29 cellular contexts compared by ENCODE assay signal in the genomic region with DNA sequence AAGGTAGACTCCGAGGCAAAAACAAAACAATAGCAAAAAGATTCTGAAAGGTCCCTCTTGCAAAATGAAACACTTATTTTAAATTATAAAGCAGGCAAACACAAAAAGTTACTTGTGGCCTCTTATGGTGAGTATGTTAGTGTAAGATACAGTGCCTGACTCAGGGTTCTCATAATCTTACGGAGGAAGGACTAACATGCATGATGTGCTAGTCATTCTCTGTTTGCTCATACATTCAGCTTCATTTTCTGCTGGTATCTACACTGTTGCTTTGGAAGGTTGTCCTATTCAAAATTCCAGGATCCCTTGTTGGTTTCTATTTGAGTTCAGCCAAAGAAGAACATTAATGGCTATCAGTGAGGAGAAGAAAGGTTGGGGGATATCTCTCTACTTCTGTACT.
A peak's percentile ranks its signal among the peaks of the same experiment; 100 is the strongest.
DNase-seq lines count a peak whose midpoint lies in the region; FAIRE-seq and TF ChIP-seq lines count a peak whose summit lies in the region.
"Had no signal": no experiment of that assay in that cellular context is flagged by ENCODE, and none has a peak within 500 bp of the region (broad histone marks: within the 10 kb centered on the region; RNA-seq: fewer than 3 reads in every experiment).

No MANE protein-coding gene starts in this region.

- peak overlapping the region; percentile 61 for H3K27ac ChIP-seq in astrocyte (ENCODE audit: low read depth, low read length)
- no peak overlapping the region for H3K27ac ChIP-seq in smooth muscle cell (ENCODE audit: low read depth)
- H3K27ac ChIP-seq in spleen: no peak overlapping the region
- H3K27ac ChIP-seq: RWPE1 had no signal

- no peaks in the 10 kb centered on the region for H3K4me1 Mint-ChIP-seq in astrocyte (ENCODE audit: low read depth, unreplicated experiment)
- H3K4me1 Mint-ChIP-seq: CD4-positive, alpha-beta memory T cell; GM23338 had no signal

- H3K4me2 ChIP-seq in astrocyte (ENCODE audit: low read length): peak overlapping the region; percentile 15
- H3K4me2 ChIP-seq in smooth muscle cell: no peak overlapping the region
- H3K4me2 ChIP-seq: GM23338, SK-N-SH had no signal

- no peak overlapping the region for H3K4me3 ChIP-seq in astrocyte (ENCODE audit: insufficient read depth, low read depth, low read length)
- H3K4me3 ChIP-seq in smooth muscle cell: no peak overlapping the region
- no peak overlapping the region for H3K4me3 ChIP-seq in spleen
- H3K4me3 ChIP-seq: BLaER1 treated with 17β-estradiol and CSF1 and Interleukin-3, amounts not matched to agents 10 nM and 100 nM; GM23338 had no signal

- H3K27ac Mint-ChIP-seq in astrocyte (ENCODE audit: unreplicated experiment): no peak overlapping the region
- H3K27ac Mint-ChIP-seq: CD4-positive, alpha-beta memory T cell; GM23338 had no signal

- no peak for FAIRE-seq in astrocyte (lab: Jason Lieb, UNC)
- FAIRE-seq: A204.1, GM12891 had no signal

- WGBS in smooth muscle cell (ENCODE audit: low lambda C conversion rate): 75% methylated on average over 2 of the region's 2 CpGs
- WGBS in spleen, 5 donors: 68 to 93% (median 74%) methylated on average over 2 of the region's 2 CpGs

- H3K27me3 ChIP-seq in astrocyte (ENCODE audit: insufficient read depth, low read length) (no peaks in the 10 kb centered on the region), smooth muscle cell (ENCODE audit: low read depth) (no peaks in the 10 kb centered on the region), spleen (replicated peaks in 1 of 7) (no peaks in the 10 kb centered on the region)

- H3K9me3 ChIP-seq in astrocyte (ENCODE audit: insufficient read depth, low read depth, low read length) (no peaks in the 10 kb centered on the region), smooth muscle cell (replicated peaks; ENCODE audit: low read depth) (no peaks in the 10 kb centered on the region), spleen (no peaks in the 10 kb centered on the region)
- H3K9me3 ChIP-seq: SK-N-SH had no signal

- H3K79me2 ChIP-seq in astrocyte (ENCODE audit: insufficient read depth, low read length) (no peaks in the 10 kb centered on the region), smooth muscle cell (ENCODE audit: low read depth) (no peaks in the 10 kb centered on the region)

- H4K20me1 ChIP-seq in astrocyte (ENCODE audit: insufficient read depth, low read length) (no peaks in the 10 kb centered on the region), smooth muscle cell (ENCODE audit: low read depth) (no peaks in the 10 kb centered on the region)
- H4K20me1 ChIP-seq: BLaER1 treated with 17β-estradiol and CSF1 and Interleukin-3, amounts not matched to agents 10 nM and 100 nM had no signal

- H3K9ac ChIP-seq in astrocyte (ENCODE audit: low read length) (no peak overlapping the region), smooth muscle cell (ENCODE audit: low read depth) (no peak overlapping the region)
- H3K9ac ChIP-seq: SK-N-SH had no signal

- H3K9me3 Mint-ChIP-seq in astrocyte (ENCODE audit: unreplicated experiment): no peaks in the 10 kb centered on the region
- H3K9me3 Mint-ChIP-seq: GM23338 had no signal

- H3K4me3 Mint-ChIP-seq in astrocyte (ENCODE audit: unreplicated experiment): no peak overlapping the region
- H3K4me3 Mint-ChIP-seq: CD4-positive, alpha-beta memory T cell; GM23338; H9 had no signal

- intact Hi-C loops in spleen (cut with DNase I; ENCODE audit: low total_unique reads): no loop called here

- no peaks in the 10 kb centered on the region for H3K36me3 ChIP-seq in astrocyte (ENCODE audit: insufficient read depth, low read length)
- no peaks in the 10 kb centered on the region for H3K36me3 ChIP-seq in smooth muscle cell (ENCODE audit: low read depth)
- no peaks in the 10 kb centered on the region for H3K36me3 ChIP-seq in spleen
- H3K36me3 ChIP-seq: BLaER1 treated with 17β-estradiol and CSF1 and Interleukin-3, amounts not matched to agents 10 nM and 100 nM had no signal

- DNase-seq in EL (peak; percentile 18), astrocyte (ENCODE audit: low read depth) (no peak), fibroblast of peridontal ligament (ENCODE audit: extremely low read depth) (peak; percentile 23), smooth muscle cell (lab: John Stamatoyannopoulos, UW; ENCODE audit: unreplicated experiment) (no peak), spleen (no peak), cerebellum (ENCODE audit: low spot score) (no peak), NK-92 (lab: John Stamatoyannopoulos, UW; ENCODE audit: unreplicated experiment) (no peak)
- no peak for DNase-seq in stimulated activated naive CD4-positive, alpha-beta T cell treated with Interleukin-2 at 50 U/mL for 16 hours (lab: John Stamatoyannopoulos, UW)
- DNase-seq: AML-193; CD4-positive, alpha-beta memory T cell; COR-L47; DMS53; GF-D8; H9; IMR-90; KG1; NCI-H1048; NCI-H1417; NCI-H1694; NCI-H2029 treated with DMSO at 0.1 percent for 48 hours; NCI-H2227 treated with DMSO at 0.1 percent for 48 hours; NCI-H526 treated with DMSO at 0.1 percent for 48 hours; SHP77 treated with DMSO at 0.1 percent for 48 hours; SK-N-SH had no signal

- no peaks in the 10 kb centered on the region for H3K27me3 Mint-ChIP-seq in astrocyte (ENCODE audit: low read depth, unreplicated experiment)
- H3K27me3 Mint-ChIP-seq: CD4-positive, alpha-beta memory T cell had no signal

- H2AFZ ChIP-seq in astrocyte (ENCODE audit: low read depth, low read length) (no peak overlapping the region), smooth muscle cell (ENCODE audit: low read depth) (peak overlapping the region; percentile 27)
- H2AFZ ChIP-seq: GM23338 had no signal

- TF ChIP-seq POLR2A in spleen (IDR thresholded peaks at IDR 0.05): no peak

- peaks cover 3% of the 10 kb centered on the region for H3K4me1 ChIP-seq in astrocyte (ENCODE audit: insufficient read depth, low read length)
- H3K4me1 ChIP-seq in smooth muscle cell (ENCODE audit: low read depth): peaks cover 5% of the 10 kb centered on the region
- no peaks in the 10 kb centered on the region for H3K4me1 ChIP-seq in spleen

- H3F3A ChIP-seq in smooth muscle cell (ENCODE audit: low read depth): no peaks in the 10 kb centered on the region

- H3K36me3 Mint-ChIP-seq in astrocyte (ENCODE audit: low read depth, unreplicated experiment): no peaks in the 10 kb centered on the region
- H3K36me3 Mint-ChIP-seq: CD4-positive, alpha-beta memory T cell had no signal

- TF ChIP-seq CTCF in astrocyte (IDR thresholded peaks at IDR 0.05; ENCODE audit: insufficient read depth, low read depth, low read length): no peak
- no peak for TF ChIP-seq CTCF in smooth muscle cell (IDR thresholded peaks at IDR 0.05; ENCODE audit: borderline replicate concordance, insufficient read depth, poor library complexity, severe bottlenecking)
- TF ChIP-seq CTCF in spleen (IDR thresholded peaks at IDR 0.05 in 8 of 11, conservative IDR thresholded peaks at IDR 0.05 in 3 of 11): no peak

Comparison
In these comparisons a context has a peak if more than half of its experiments do, and no peak if none do; other contexts are left out.
1. DNase-seq: peak in EL (single experiment) and fibroblast of peridontal ligament (single experiment); none in astrocyte (single experiment), smooth muscle cell (single experiment), spleen (single experiment), cerebellum (single experiment), NK-92 (single experiment) and stimulated activated naive CD4-positive, alpha-beta T cell treated with Interleukin-2 at 50 U/mL for 16 hours (single experiment).